In genomic region chr13:27708325-27708724, GRCh38 we compare ENCODE assay signal across 25 cellular contexts.
"Had no signal": no experiment of that assay in that cellular context is flagged by ENCODE, and none has a peak within 500 bp of the region (broad histone marks: within the 10 kb centered on the region; RNA-seq: fewer than 3 reads in every experiment).

No MANE protein-coding gene starts in this region.

- H3K36me3 ChIP-seq: breast epithelium, esophagus squamous epithelium, gastrocnemius medialis, uterus had no signal

- H3K27me3 ChIP-seq: testis had no signal

- H3K4me1 ChIP-seq: breast epithelium, esophagus squamous epithelium, gastrocnemius medialis, testis, uterus had no signal

- DNase-seq: activated B cell treated with CpG ODN at 0.5 μM for 24 hours; activated CD4-positive, alpha-beta T cell treated with anti-CD3 and anti-CD28 coated beads for 36 hours; activated CD4-positive, alpha-beta T cell treated with anti-CD3 and anti-CD28 coated beads, Interleukin-2, amount 50 U/mL, for 4 hours; activated CD8-positive, alpha-beta memory T cell treated with anti-CD3 and anti-CD28 coated beads for 24 hours; activated CD8-positive, alpha-beta memory T cell treated with anti-CD3 and anti-CD28 coated beads, Interleukin-2, amount 50 U/mL, for 4 hours; activated naive CD4-positive, alpha-beta T cell; activated T-cell treated with anti-CD3 and anti-CD28 coated beads, Interleukin-2, amount 50 U/mL, for 4 hours; amniotic stem cell; cerebellar nuclear complex; esophagus squamous epithelium; gastrocnemius medialis; hypothalamus; mesenchymal stem cell; nephron progenitor cell; occipital lobe; stimulated activated CD4-positive, alpha-beta T cell treated with anti-CD3 and anti-CD28 coated beads, Interleukin-2, amount 100 ng/mL, for 48 hours; stimulated activated CD8-positive, alpha-beta memory T cell treated with anti-CD3 and anti-CD28 coated beads, Interleukin-4, amount 100 ng/mL, for 48 hours; stimulated activated naive CD4-positive, alpha-beta T cell; T1000; testis; trophoblast cell; uterus had no signal

- H3K4me3 ChIP-seq: breast epithelium, coronary artery, esophagus squamous epithelium, gastrocnemius medialis, testis, uterus had no signal

- H3K9me3 ChIP-seq: esophagus squamous epithelium, gastrocnemius medialis, testis, uterus had no signal

- H3K27ac ChIP-seq: breast epithelium, coronary artery, esophagus squamous epithelium, gastrocnemius medialis, testis, uterus had no signal

- ATAC-seq: activated CD4-positive, alpha-beta T cell treated with anti-CD3 and anti-CD28 coated beads for 36 hours; activated T-cell treated with anti-CD3 and anti-CD28 coated beads, Interleukin-2, amount 50 U/mL, for 4 hours; gastrocnemius medialis; sciatic nerve had no signal
